Comparison of ENCODE assay signal across 13 cellular contexts in genomic region chr1:210394281-210394798, GRCh38.
A peak's percentile ranks its signal among the peaks of the same experiment; 100 is the strongest.
DNase-seq lines count a peak whose midpoint lies in the region; ATAC-seq, FAIRE-seq and TF ChIP-seq lines count a peak whose summit lies in the region.
"Had no signal": no experiment of that assay in that cellular context is flagged by ENCODE, and none has a peak within 500 bp of the region (broad histone marks: within the 10 kb centered on the region; RNA-seq: fewer than 3 reads in every experiment).

No MANE protein-coding gene starts in this region.

- H3K79me1 ChIP-seq in mesenchymal stem cell (replicated peaks; ENCODE audit: low read length, poor library complexity, severe bottlenecking) = no peaks in the 10 kb centered on the region

- H3K4me3 ChIP-seq in adrenal gland (no peak overlapping the region), mesenchymal stem cell (ENCODE audit: insufficient read depth in 1 of 2, low read depth in 1 of 2, low read length in 2 of 2) (peak overlapping the region in 1 of 2 experiments; percentile 49), pancreas (no peak overlapping the region), hepatocyte (no peak overlapping the region)

- H3K9ac ChIP-seq in mesenchymal stem cell (ENCODE audit: low read length) = peak overlapping the region; percentile 1
- H3K9ac ChIP-seq: parathyroid adenoma had no signal

- peak overlapping the region; percentile 34 for H2AK5ac ChIP-seq in mesenchymal stem cell (ENCODE audit: low read length, severe bottlenecking)

- 81 to 94% (median 89%) methylated on average over 5 to 6 of the region's 6 CpGs for WGBS in adrenal gland, 4 donors
- WGBS in mesenchymal stem cell = 65% methylated on average over 4 of the region's 6 CpGs
- 75 to 85% methylated on average over 6 of the region's 6 CpGs for WGBS in pancreas, 2 donors
- WGBS in hepatocyte (ENCODE audit: low lambda C conversion rate, missing lambda C conversion rate) = 93% methylated on average over 6 of the region's 6 CpGs

- H3K4ac ChIP-seq in mesenchymal stem cell (ENCODE audit: low read depth in 1 of 2, low read length in 2 of 2) = no peak overlapping the region

- H3K4me1 ChIP-seq in adrenal gland (replicated peaks in 1 of 2) = peaks cover 7 to 27% of the 10 kb centered on the region in 2 donors
- H3K4me1 ChIP-seq in mesenchymal stem cell (ENCODE audit: control insufficient read depth, insufficient read depth, low read depth, low read length) = peaks cover 15% of the 10 kb centered on the region
- no peaks in the 10 kb centered on the region for H3K4me1 ChIP-seq in pancreas
- no peaks in the 10 kb centered on the region for H3K4me1 ChIP-seq in hepatocyte (ENCODE audit: insufficient read depth)
- H3K4me1 ChIP-seq: parathyroid adenoma had no signal

- DNase-seq in adrenal gland (peak in 1 of 7 donors; percentile 21), mesenchymal stem cell (peak; percentile 17), pancreas (no peak), hepatocyte (ENCODE audit: low spot score) (no peak), endothelial cell (ENCODE audit: low spot score) (no peak)
- DNase-seq: stimulated activated naive B cell treated with anti-CD40 and anti-IgM and Interleukin-4, amounts not matched to agents 10 μg/mL and 1 μg/mL and 100 μg/mL, for 72 hours had no signal

- peak overlapping the region; percentile 25 to 49 for H2BK12ac ChIP-seq in mesenchymal stem cell (ENCODE audit: low read length in 2 of 2)

- no peaks in the 10 kb centered on the region for H3K9me2 ChIP-seq in hepatocyte (replicated peaks; ENCODE audit: insufficient read depth)

- intact Hi-C loops in adrenal gland (cut with DNase I) (no loop called here), pancreas (cut with DNase I) (no loop called here)

- no peak overlapping the region for H3K14ac ChIP-seq in mesenchymal stem cell (ENCODE audit: low read length in 2 of 2)

- H3K27me3 Mint-ChIP-seq in endothelial cell (ENCODE audit: unreplicated experiment) = no peaks in the 10 kb centered on the region
- H3K27me3 Mint-ChIP-seq: stimulated activated naive B cell treated with anti-CD40 and anti-IgM and Interleukin-4, amounts not matched to agents 10 μg/mL and 1 μg/mL and 100 μg/mL, for 72 hours had no signal

- no peaks in the 10 kb centered on the region for H4K20me1 ChIP-seq in hepatocyte (ENCODE audit: insufficient read depth, poor library complexity, severe bottlenecking)

- ATAC-seq in GM18861 (IDR thresholded peaks at IDR 0.05; ENCODE audit: unreplicated experiment) = peak; percentile 74
- ATAC-seq in HG02981 (IDR thresholded peaks at IDR 0.05; ENCODE audit: unreplicated experiment) = peak; percentile 52
- no peak for ATAC-seq in pancreas
- no peak for ATAC-seq in HG02970 (IDR thresholded peaks at IDR 0.05; ENCODE audit: low FRiP score, unreplicated experiment)
- ATAC-seq: stimulated activated naive B cell treated with anti-CD40 and anti-IgM and Interleukin-4, amounts not matched to agents 10 μg/mL and 1 μg/mL and 100 μg/mL, for 72 hours had no signal

- no peak overlapping the region for H2BK15ac ChIP-seq in mesenchymal stem cell (ENCODE audit: low read depth, poor library complexity, severe bottlenecking)

- no peak overlapping the region for H3K4me3 Mint-ChIP-seq in endothelial cell (ENCODE audit: unreplicated experiment)
- H3K4me3 Mint-ChIP-seq: stimulated activated naive B cell treated with anti-CD40 and anti-IgM and Interleukin-4, amounts not matched to agents 10 μg/mL and 1 μg/mL and 100 μg/mL, for 72 hours had no signal

- no peak overlapping the region for H3K23ac ChIP-seq in mesenchymal stem cell (ENCODE audit: low read length in 2 of 2)

- no peak for TF ChIP-seq POLR2A in adrenal gland (IDR thresholded peaks at IDR 0.05)

- H3K9me3 Mint-ChIP-seq in endothelial cell (ENCODE audit: unreplicated experiment) = no peaks in the 10 kb centered on the region
- H3K9me3 Mint-ChIP-seq: CD8-positive, alpha-beta memory T cell had no signal

- H3K9me3 ChIP-seq in adrenal gland (replicated peaks in 1 of 3) (no peaks in the 10 kb centered on the region), mesenchymal stem cell (ENCODE audit: control insufficient read depth, low read length) (peaks cover 4% of the 10 kb centered on the region), pancreas (no peaks in the 10 kb centered on the region), hepatocyte (ENCODE audit: low read depth) (no peaks in the 10 kb centered on the region)

- no peak for TF ChIP-seq CTCF in adrenal gland (IDR thresholded peaks at IDR 0.05)
- TF ChIP-seq CTCF in pancreas (IDR thresholded peaks at IDR 0.05) = no peak
- no peak for TF ChIP-seq CTCF in hepatocyte (IDR thresholded peaks at IDR 0.05; ENCODE audit: poor library complexity)
- no peak for TF ChIP-seq CTCF in endothelial cell (IDR thresholded peaks at IDR 0.05; ENCODE audit: unreplicated experiment)

- no peak overlapping the region for H4K8ac ChIP-seq in mesenchymal stem cell (ENCODE audit: low read length)

- FAIRE-seq in pancreas (lab: Jason Lieb, UNC) = no peak
- FAIRE-seq: colon had no signal

- H3K18ac ChIP-seq in mesenchymal stem cell (ENCODE audit: low read depth in 1 of 2, low read length in 2 of 2) = peak overlapping the region in 1 of 2 experiments; percentile 16

- H2AFZ ChIP-seq in mesenchymal stem cell (ENCODE audit: low read depth, low read length) (no peak overlapping the region), hepatocyte (no peak overlapping the region)
- H2AFZ ChIP-seq: parathyroid adenoma had no signal

- no peaks in the 10 kb centered on the region for H3K36me3 ChIP-seq in adrenal gland (replicated peaks in 1 of 2)
- H3K36me3 ChIP-seq in mesenchymal stem cell (ENCODE audit: control insufficient read depth in 1 of 2, insufficient read depth in 2 of 2, low read depth in 1 of 2, low read length in 2 of 2) = no peaks in the 10 kb centered on the region
- H3K36me3 ChIP-seq in pancreas = no peaks in the 10 kb centered on the region
- H3K36me3 ChIP-seq in hepatocyte (replicated peaks; ENCODE audit: insufficient read depth, low read depth) = no peaks in the 10 kb centered on the region

- no peak overlapping the region for H3K27ac Mint-ChIP-seq in endothelial cell (ENCODE audit: unreplicated experiment)
- H3K27ac Mint-ChIP-seq: stimulated activated naive B cell treated with anti-CD40 and anti-IgM and Interleukin-4, amounts not matched to agents 10 μg/mL and 1 μg/mL and 100 μg/mL, for 72 hours had no signal

- H3K79me2 ChIP-seq in hepatocyte = no peaks in the 10 kb centered on the region
- H3K79me2 ChIP-seq: parathyroid adenoma had no signal

- no peaks in the 10 kb centered on the region for H3K4me1 Mint-ChIP-seq in endothelial cell (ENCODE audit: unreplicated experiment)

- H2BK120ac ChIP-seq in mesenchymal stem cell (ENCODE audit: low read depth, low read length) = no peak overlapping the region

- H3K27me3 ChIP-seq in adrenal gland = no peaks in the 10 kb centered on the region
- peaks cover 0 to 4% of the 10 kb centered on the region in 2 experiments for H3K27me3 ChIP-seq in mesenchymal stem cell (ENCODE audit: control insufficient read depth in 1 of 2, insufficient read depth in 1 of 2, low read length in 2 of 2)
- H3K27me3 ChIP-seq in pancreas = no peaks in the 10 kb centered on the region
- no peaks in the 10 kb centered on the region for H3K27me3 ChIP-seq in hepatocyte

- no peak overlapping the region for H2BK5ac ChIP-seq in mesenchymal stem cell (ENCODE audit: low read depth, low read length, poor library complexity, severe bottlenecking)

- no peaks in the 10 kb centered on the region for H3K36me3 Mint-ChIP-seq in endothelial cell (ENCODE audit: low read depth, unreplicated experiment)

- H3K4me2 ChIP-seq in mesenchymal stem cell (ENCODE audit: low read length, poor library complexity, severe bottlenecking) (no peak overlapping the region), hepatocyte (no peak overlapping the region)

- H4K91ac ChIP-seq in mesenchymal stem cell (ENCODE audit: low read length) = no peak overlapping the region

- H3K27ac ChIP-seq in adrenal gland = peak overlapping the region in 3 of 5 donors; percentile 57 to 81 (median 70)
- H3K27ac ChIP-seq in mesenchymal stem cell (ENCODE audit: low read length, poor library complexity, severe bottlenecking) = peak overlapping the region; percentile 87
- H3K27ac ChIP-seq in pancreas = no peak overlapping the region
- no peak overlapping the region for H3K27ac ChIP-seq in hepatocyte
- H3K27ac ChIP-seq: HL-60, parathyroid adenoma had no signal

Comparison
In these comparisons a context has a peak if more than half of its experiments do, and no peak if none do; other contexts are left out.
1. ATAC-seq: peak in GM18861 (single experiment) and HG02981 (single experiment); none in pancreas (0 of 4) and HG02970 (single experiment).
2. H3K27ac ChIP-seq: peak in adrenal gland (3 of 5) and mesenchymal stem cell (single experiment); none in pancreas (0 of 4) and hepatocyte (single experiment).